In genomic region chr10:110010076-110011069, GRCh38 we compare ENCODE assay signal across 8 cellular contexts. TPM values are rescaled to one million over a fixed set of nuclear protein-coding genes. Genes with fewer than 3 reads are reported as not detected.
A peak's percentile ranks its signal among the peaks of the same experiment; 100 is the strongest.
DNase-seq lines count a peak whose midpoint lies in the region; ATAC-seq, FAIRE-seq and TF ChIP-seq lines count a peak whose summit lies in the region.

No MANE protein-coding gene starts in this region.

- peak overlapping the region; percentile 91 for H3K27ac Mint-ChIP-seq in activated naive CD8-positive, alpha-beta T cell treated with anti-CD3 and anti-CD28 coated beads, Interleukin-2, amount 50 U/mL, for 24 hours
- no peak overlapping the region for H3K27ac Mint-ChIP-seq in neural crest cell (ENCODE audit: unreplicated experiment)

- DNase-seq in MV-4-11 (lab: John Stamatoyannopoulos, UW) (peak; percentile 37), neural crest cell (ENCODE audit: low read depth, low spot score) (no peak), urothelium cell line (ENCODE audit: low spot score) (no peak), UCSD-AML1 (lab: John Stamatoyannopoulos, UW; ENCODE audit: unreplicated experiment) (no peak), A172 (ENCODE audit: low spot score) (no peak)
- peak; percentile 24 for DNase-seq in activated naive CD8-positive, alpha-beta T cell treated with anti-CD3 and anti-CD28 coated beads, Interleukin-2, amount 50 U/mL, for 24 hours

- TF ChIP-seq CTCF in C4-2B (conservative IDR thresholded peaks at IDR 0.05) (no peak), neural crest cell (conservative IDR thresholded peaks at IDR 0.05) (no peak)

- peak; percentile 18 for ATAC-seq in GM19452 (IDR thresholded peaks at IDR 0.05; ENCODE audit: unreplicated experiment)
- ATAC-seq in activated naive CD8-positive, alpha-beta T cell treated with anti-CD3 and anti-CD28 coated beads, Interleukin-2, amount 50 U/mL, for 24 hours = peak; percentile 73

- no peaks in the 10 kb centered on the region for H3K9me3 Mint-ChIP-seq in activated naive CD8-positive, alpha-beta T cell treated with anti-CD3 and anti-CD28 coated beads, Interleukin-2, amount 50 U/mL, for 24 hours
- H3K9me3 Mint-ChIP-seq in neural crest cell = no peaks in the 10 kb centered on the region

- no peaks in the 10 kb centered on the region for H3K36me3 Mint-ChIP-seq in activated naive CD8-positive, alpha-beta T cell treated with anti-CD3 and anti-CD28 coated beads, Interleukin-2, amount 50 U/mL, for 24 hours (ENCODE audit: low read depth)
- no peaks in the 10 kb centered on the region for H3K36me3 Mint-ChIP-seq in neural crest cell (ENCODE audit: low read depth)

- FAIRE-seq in urothelium cell line (lab: Jason Lieb, UNC) = no peak

- no peak overlapping the region for H3K4me3 Mint-ChIP-seq in activated naive CD8-positive, alpha-beta T cell treated with anti-CD3 and anti-CD28 coated beads, Interleukin-2, amount 50 U/mL, for 24 hours
- peak overlapping the region; percentile 65 for H3K4me3 Mint-ChIP-seq in neural crest cell

- H3K27me3 Mint-ChIP-seq in activated naive CD8-positive, alpha-beta T cell treated with anti-CD3 and anti-CD28 coated beads, Interleukin-2, amount 50 U/mL, for 24 hours = no peaks in the 10 kb centered on the region
- H3K27me3 Mint-ChIP-seq in neural crest cell (ENCODE audit: low read depth) = no peaks in the 10 kb centered on the region

- peaks cover 60% of the 10 kb centered on the region for H3K4me1 Mint-ChIP-seq in activated naive CD8-positive, alpha-beta T cell treated with anti-CD3 and anti-CD28 coated beads, Interleukin-2, amount 50 U/mL, for 24 hours
- H3K4me1 Mint-ChIP-seq in neural crest cell = peaks cover 52% of the 10 kb centered on the region

- peak overlapping the region; percentile 41; the same call in 1 of the 2 replicates for H3K27ac ChIP-seq in C4-2B

RNA-seq across cellular contexts. Expression of gene ADD3, which starts 2.6 kb away (rescaled TPM):
- 50.2 and 56.6 TPM in 2 replicates for total RNA-seq in neural crest cell
- 44.9 and 63.3 TPM in 2 replicates for total RNA-seq in A172 (2014; rRNA removed; shearing (Covaris generic))

Comparison
In these comparisons a context has a peak if more than half of its experiments do, and no peak if none do; other contexts are left out.
1. DNase-seq: peak in MV-4-11 (single experiment) and activated naive CD8-positive, alpha-beta T cell treated with anti-CD3 and anti-CD28 coated beads, Interleukin-2, amount 50 U/mL, for 24 hours (single experiment); none in neural crest cell (single experiment), urothelium cell line (single experiment), UCSD-AML1 (single experiment) and A172 (single experiment).